In the genomic region with DNA sequence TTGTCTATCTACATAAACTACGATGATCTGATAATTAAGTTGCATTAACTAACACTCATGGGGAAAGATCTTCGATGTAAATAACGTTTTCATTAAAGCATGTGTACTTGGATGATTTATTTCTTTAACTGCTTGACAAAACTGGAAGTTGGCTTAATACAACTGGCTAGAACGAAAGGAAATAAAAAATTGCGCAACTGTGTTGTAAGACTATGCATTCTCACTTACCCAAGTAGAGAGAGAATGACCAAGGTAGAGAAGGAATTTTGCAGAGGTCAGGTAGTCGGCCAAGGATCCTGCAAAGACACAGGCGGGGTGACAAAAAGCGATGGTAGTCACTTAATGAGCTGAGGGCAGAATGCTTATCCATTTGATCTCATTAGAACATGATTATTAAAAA, we compare ENCODE assay signal across 8 cellular contexts. TPM values are rescaled to one million over a fixed set of nuclear protein-coding genes. Genes with fewer than 3 reads are reported as not detected.
DNase-seq lines count a peak whose midpoint lies in the region; ATAC-seq and TF ChIP-seq lines count a peak whose summit lies in the region.

No MANE protein-coding gene starts in this region.

- peaks cover 59% of the 10 kb centered on the region for H3K4me1 ChIP-seq in CD4-positive, alpha-beta memory T cell (ENCODE audit: insufficient read depth, low read length)
- peaks cover 21% of the 10 kb centered on the region for H3K4me1 ChIP-seq in PC-9 (replicated peaks; ENCODE audit: insufficient read depth)
- peaks cover 4 to 72% (median 16%) of the 10 kb centered on the region in 3 donors for H3K4me1 ChIP-seq in esophagus squamous epithelium
- H3K4me1 ChIP-seq in neuronal stem cell (ENCODE audit: control insufficient read depth in 2 of 2, insufficient read depth in 1 of 2, low read depth in 1 of 2, low read length in 2 of 2), result peaks cover 2 to 5% of the 10 kb centered on the region in 2 donors

- H3K14ac ChIP-seq in neuronal stem cell (ENCODE audit: low read length), result no peak overlapping the region

- intact Hi-C loops in CD4-positive, alpha-beta memory T cell (cut with micrococcal nuclease), result no loop called here
- intact Hi-C loops in PC-9 (cut with micrococcal nuclease; ENCODE audit: unreplicated experiment) (loop anchor here (10.0 kb wide), 1 partner anchor 95 kb away; no protein-coding TSS in a partner anchor), esophagus squamous epithelium (cut with DNase I) (no loop called here)

- no peak for TF ChIP-seq POLR2A in esophagus squamous epithelium (IDR thresholded peaks at IDR 0.05)

- H4K20me1 ChIP-seq in PC-9 (ENCODE audit: insufficient read depth), result no peaks in the 10 kb centered on the region

- H3K9me3 Mint-ChIP-seq in CD4-positive, alpha-beta memory T cell, result peaks cover 0 to 2% (median 0%) of the 10 kb centered on the region in 8 donors

- no peaks in the 10 kb centered on the region for H3K27me3 ChIP-seq in CD4-positive, alpha-beta memory T cell (ENCODE audit: insufficient read depth, low read length)
- H3K27me3 ChIP-seq in PC-9 (ENCODE audit: insufficient read depth, low read depth) (no peaks in the 10 kb centered on the region), esophagus squamous epithelium (no peaks in the 10 kb centered on the region), neuronal stem cell (ENCODE audit: control insufficient read depth in 3 of 3, insufficient read depth in 3 of 3, low read depth in 1 of 3, low read length in 3 of 3) (peaks cover 9 to 41% (median 39%) of the 10 kb centered on the region in 3 experiments)

- no peaks in the 10 kb centered on the region for H3K79me1 ChIP-seq in neuronal stem cell (ENCODE audit: low read depth, low read length)

- CTCF ChIA-PET in CD4-positive, alpha-beta memory T cell (lab: Charles Lee; ENCODE audit: partially characterized antibody), result interaction anchor here (1.1 to 1.5 kb wide), 3 partner anchors 10 to 183 kb away, joined by 3 to 11 read pairs (median 4); a partner anchor contains a TSS
- CTCF ChIA-PET in PC-9 (lab: Charles Lee), result no interaction called here

- no peaks in the 10 kb centered on the region for H3K9me2 ChIP-seq in PC-9 (ENCODE audit: insufficient read depth)

- H3K9me3 ChIP-seq in CD4-positive, alpha-beta memory T cell (ENCODE audit: control insufficient read depth in 1 of 2, low read length in 2 of 2), result no peaks in the 10 kb centered on the region
- H3K9me3 ChIP-seq in PC-9 (ENCODE audit: insufficient read depth, low read depth) (no peaks in the 10 kb centered on the region), esophagus squamous epithelium (no peaks in the 10 kb centered on the region), neuronal stem cell (replicated peaks in 1 of 2; ENCODE audit: control insufficient read depth in 2 of 2, insufficient read depth in 1 of 2, low read depth in 1 of 2, low read length in 2 of 2) (peaks cover 1 to 6% of the 10 kb centered on the region in 2 donors)

- 24 to 25% methylated on average over 8 of the region's 8 CpGs for WGBS in esophagus squamous epithelium, 2 donors
- no CpG with 5 or more reads among the region's 8 CpGs for WGBS in neuronal stem cell (ENCODE audit: extremely low coverage in 2 of 2, insufficient read length in 2 of 2, insufficient replicate concordance in 1 of 2), 2 donors

- H4K8ac ChIP-seq in neuronal stem cell (ENCODE audit: low read depth, low read length), result no peak overlapping the region

- H3K9ac ChIP-seq in neuronal stem cell (ENCODE audit: low read depth, low read length, poor library complexity), result no peak overlapping the region

- H2BK12ac ChIP-seq in neuronal stem cell (ENCODE audit: low read length), result no peak overlapping the region

- no peak for ATAC-seq in GM19328 (IDR thresholded peaks at IDR 0.05; ENCODE audit: unreplicated experiment)

- no peak overlapping the region for H2AK5ac ChIP-seq in neuronal stem cell (ENCODE audit: low read depth, low read length)

- peaks cover 13% of the 10 kb centered on the region; the same call in 1 of the 2 replicates for H3F3A ChIP-seq in PC-9 (ENCODE audit: insufficient read depth, low read depth)

- peak overlapping the region; percentile 91 to 96 (median 94) for H3K4me3 Mint-ChIP-seq in CD4-positive, alpha-beta memory T cell

- H2BK15ac ChIP-seq in neuronal stem cell (ENCODE audit: low read length), result no peak overlapping the region

- no peak overlapping the region for H2AFZ ChIP-seq in PC-9
- H2AFZ ChIP-seq in neuronal stem cell (ENCODE audit: low read length), result peak overlapping the region; percentile 99

- H3K79me2 ChIP-seq in PC-9 (ENCODE audit: low read depth), result no peaks in the 10 kb centered on the region

- no peak for TF ChIP-seq CTCF in PC-9 (conservative IDR thresholded peaks at IDR 0.05)
- TF ChIP-seq CTCF in esophagus squamous epithelium (IDR thresholded peaks at IDR 0.05), result no peak

- peak overlapping the region; percentile 46 for H3K27ac ChIP-seq in CD4-positive, alpha-beta memory T cell (ENCODE audit: low read depth, low read length)
- H3K27ac ChIP-seq in PC-9, result no peak overlapping the region
- peak overlapping the region; percentile 87 to 92 (median 91) for H3K27ac ChIP-seq in esophagus squamous epithelium
- no peak overlapping the region for H3K27ac ChIP-seq in neuronal stem cell (replicated peaks; ENCODE audit: low read length)

- BruUV-seq in PC-9 (replicated peaks; lab: Mats Ljungman, UMichigan), result no TSS peak

- H3K18ac ChIP-seq in neuronal stem cell (ENCODE audit: low read length), result no peak overlapping the region

- H3K27ac Mint-ChIP-seq in CD4-positive, alpha-beta memory T cell, result peak overlapping the region; percentile 43 to 79 (median 66)

- peaks cover 1 to 8% of the 10 kb centered on the region in 2 donors for H3K27me3 Mint-ChIP-seq in CD4-positive, alpha-beta memory T cell

- POLR2A ChIA-PET in CD4-positive, alpha-beta memory T cell (lab: Charles Lee; ENCODE audit: partially characterized antibody), result interaction anchor here (1.2 to 3.2 kb wide), 8 partner anchors 11 to 183 kb away, joined by 4 to 48 read pairs (median 10); a partner anchor contains a TSS
- POLR2A ChIA-PET in PC-9 (lab: Charles Lee; ENCODE audit: unreplicated experiment), result interaction anchor here (0.6 to 1.6 kb wide), 2 partner anchors 183 to 471 kb away, joined by 3 read pairs; a partner anchor contains a TSS

- H4K91ac ChIP-seq in neuronal stem cell (ENCODE audit: low read depth, low read length, poor library complexity), result no peak overlapping the region

- H3K4me2 ChIP-seq in PC-9 (peak overlapping the region; percentile 86), neuronal stem cell (ENCODE audit: insufficient read depth, low read length, poor library complexity, severe bottlenecking) (no peak overlapping the region)

- peaks cover 3 to 6% of the 10 kb centered on the region in 2 donors for H3K36me3 Mint-ChIP-seq in CD4-positive, alpha-beta memory T cell

- H3K4ac ChIP-seq in neuronal stem cell (ENCODE audit: low read length), result no peak overlapping the region

- no peak overlapping the region for H2BK5ac ChIP-seq in neuronal stem cell (ENCODE audit: low read length)

- H2BK120ac ChIP-seq in neuronal stem cell (ENCODE audit: low read depth, low read length), result no peak overlapping the region

- no peak for DNase-seq in CD4-positive, alpha-beta memory T cell
- peak in 1 of 2 experiments; percentile 64 for DNase-seq in PC-9
- DNase-seq in esophagus squamous epithelium (lab: John Stamatoyannopoulos, UW), result no peak
- no peak for DNase-seq in neuronal stem cell (ENCODE audit: low spot score)
- no peak for DNase-seq in amygdala (lab: John Stamatoyannopoulos, UW)
- DNase-seq in NCI-H69 (lab: John Stamatoyannopoulos, UW), result no peak
- DNase-seq in dermis blood vessel endothelial cell, result no peak

- peak overlapping the region in 1 of 2 donors; percentile 58 for H3K4me3 ChIP-seq in CD4-positive, alpha-beta memory T cell (ENCODE audit: low read length in 2 of 2)
- peak overlapping the region; percentile 73 for H3K4me3 ChIP-seq in PC-9
- peak overlapping the region; percentile 57 to 79 (median 72) for H3K4me3 ChIP-seq in esophagus squamous epithelium
- H3K4me3 ChIP-seq in neuronal stem cell (ENCODE audit: low read length in 2 of 2), result peak overlapping the region in 1 of 2 donors; percentile 62

- H3K36me3 ChIP-seq in CD4-positive, alpha-beta memory T cell (ENCODE audit: insufficient read depth, low read length), result no peaks in the 10 kb centered on the region
- no peaks in the 10 kb centered on the region for H3K36me3 ChIP-seq in PC-9 (ENCODE audit: low read depth)
- H3K36me3 ChIP-seq in esophagus squamous epithelium, result peaks cover 0 to 8% (median 0%) of the 10 kb centered on the region in 3 donors
- no peaks in the 10 kb centered on the region for H3K36me3 ChIP-seq in neuronal stem cell (replicated peaks in 1 of 2; ENCODE audit: control insufficient read depth in 2 of 2, insufficient read depth in 2 of 2, low read length in 2 of 2)

- H3K23ac ChIP-seq in neuronal stem cell (ENCODE audit: low read depth, low read length, poor library complexity), result no peak overlapping the region

- H3K4me1 Mint-ChIP-seq in CD4-positive, alpha-beta memory T cell, result peaks cover 44 to 76% (median 59%) of the 10 kb centered on the region in 4 donors

RNA-seq across cellular contexts. Expression of a gene that starts 1.0 kb away (rescaled TPM):
- total RNA-seq in CD4-positive, alpha-beta memory T cell, result 10 to 100 TPM; 27.4 to 30.0 TPM
- 100 to 1,000 TPM in 1 of 2 donors, 10 to 100 TPM in 1; 98.3 to 328 TPM for polyA plus RNA-seq in CD4-positive, alpha-beta memory T cell
- total RNA-seq in PC-9 (2021) (8.0 and 8.2 TPM in 2 replicates), esophagus squamous epithelium (10 to 100 TPM in 2 of 4 donors, 1 to 10 TPM in 2; 5.4 to 34.1 (median 19.1) TPM), dermis blood vessel endothelial cell (98.0 and 113 TPM in 2 replicates)
- polyA plus RNA-seq in neuronal stem cell (2013, experiment 1 of 2), result 0.43 TPM
- polyA plus RNA-seq in neuronal stem cell (2013, experiment 2 of 2), result 0.44 TPM

Comparison
In these comparisons a context has a peak if more than half of its experiments do, and no peak if none do; other contexts are left out.
1. H3K27ac ChIP-seq: peak in CD4-positive, alpha-beta memory T cell (single experiment) and esophagus squamous epithelium (4 of 4); none in PC-9 (single experiment) and neuronal stem cell (single experiment).